37 cellular contexts compared by ENCODE assay signal in the genomic region with DNA sequence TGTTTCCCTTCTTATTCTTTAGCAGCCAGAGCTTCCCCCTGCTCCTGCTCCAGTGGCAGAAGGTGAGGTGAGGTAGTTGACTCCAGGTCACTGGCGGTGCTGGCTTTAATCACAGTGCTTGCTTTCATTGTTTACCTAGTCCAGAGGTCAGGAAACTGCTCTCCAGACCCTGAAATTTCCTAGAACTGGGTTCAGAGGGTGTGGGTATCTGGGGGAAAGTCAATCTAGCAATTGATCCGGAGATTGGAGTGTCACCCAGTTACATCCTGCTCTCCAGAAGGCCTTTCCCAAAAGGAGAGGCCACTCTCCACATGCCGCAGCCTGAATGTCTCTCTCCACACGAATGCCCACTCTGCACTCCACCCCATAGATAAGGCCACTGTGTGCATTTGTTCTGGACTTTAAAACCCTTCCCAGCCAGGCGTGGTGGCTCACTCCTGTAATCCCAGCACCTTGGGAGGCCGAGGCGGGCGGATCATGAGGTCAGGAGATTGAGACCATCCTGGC. TPM values are rescaled to one million over a fixed set of nuclear protein-coding genes. Genes with fewer than 3 reads are reported as not detected.
"Had no signal": no experiment of that assay in that cellular context is flagged by ENCODE, and none has a peak within 500 bp of the region (broad histone marks: within the 10 kb centered on the region; RNA-seq: fewer than 3 reads in every experiment).

No MANE protein-coding gene starts in this region.

- H2AFZ ChIP-seq: PC-9 had no signal

- H3K4me2 ChIP-seq: PC-9 had no signal

- DNase-seq: activated CD4-positive, alpha-beta T cell treated with anti-CD3 and anti-CD28 coated beads for 1 hour; activated CD4-positive, alpha-beta T cell treated with anti-CD3 and anti-CD28 coated beads for 48 hours; activated CD4-positive, alpha-beta T cell treated with anti-CD3 and anti-CD28 coated beads, Interleukin-2, amount 50 U/mL, for 4 hours; activated CD4-positive, CD25-positive, alpha-beta regulatory T cell; activated CD8-positive, alpha-beta T cell treated with anti-CD3 and anti-CD28 coated beads, Interleukin-2, amount 10 ng/mL, durations not matched to agents 7 days and 5 days; activated gamma-delta T cell treated with Interleukin-2 at 50 U/mL for 16 hours; activated naive CD4-positive, alpha-beta T cell treated with anti-CD3 and anti-CD28 coated beads for 36 hours; activated T-cell treated with anti-CD3 and anti-CD28 coated beads for 4 hours; activated T-cell treated with anti-CD3 and anti-CD28 coated beads, Interleukin-2, amount 50 U/mL, for 4 hours; adrenal gland; body of pancreas; Kasumi-1; KG1; MG63; NCI-H1048; NCI-H1105 treated with DMSO at 0.1 percent for 48 hours; NCI-H1436; NCI-H1694; NCI-H1930; NCI-H2081 treated with DMSO at 0.1 percent for 48 hours; NCI-H226; NCI-H446 treated with DMSO at 0.1 percent for 48 hours; NCI-H524 treated with DMSO at 0.1 percent for 48 hours; NCI-H748 treated with DMSO at 0.1 percent for 48 hours; NK-92 treated with Interleukin-12 subunit alpha and Interleukin-12 subunit beta, amount 100 ng/mL, for 24 hours; PC-9; Right ventricle myocardium superior; SW 1271; T-helper 1 cell; T-helper 2 cell; T-helper 9 cell had no signal

- H3K4me3 ChIP-seq: adrenal gland, body of pancreas, breast epithelium, MG63, PC-9 had no signal

- H3K9me3 ChIP-seq: adrenal gland, body of pancreas, breast epithelium, MG63 had no signal

- FAIRE-seq: astrocyte had no signal

- H3K27ac ChIP-seq: adrenal gland, body of pancreas, breast epithelium, PC-9, VCaP had no signal

- H3K27me3 ChIP-seq: adrenal gland, body of pancreas, breast epithelium, MG63 had no signal

- ATAC-seq: activated CD8-positive, alpha-beta T cell treated with anti-CD3 and anti-CD28 coated beads, Interleukin-2, amount 10 ng/mL, durations not matched to agents 7 days and 5 days; activated naive CD4-positive, alpha-beta T cell treated with anti-CD3 and anti-CD28 coated beads, Interleukin-2, amount 50 U/mL, for 72 hours; activated T-cell treated with anti-CD3 and anti-CD28 coated beads, Interleukin-2, amount 50 U/mL, for 4 hours; body of pancreas had no signal

- H3K36me3 ChIP-seq: adrenal gland, breast epithelium, MG63 had no signal

- H3K4me1 ChIP-seq: adrenal gland, breast epithelium had no signal

RNA-seq across cellular contexts. Expression of a gene that starts 2.1 kb away (rescaled TPM):
- total RNA-seq: activated CD8-positive, alpha-beta T cell treated with anti-CD3 and anti-CD28 coated beads, Interleukin-2, amount 10 ng/mL, durations not matched to agents 7 days and 5 days; activated naive CD4-positive, alpha-beta T cell treated with anti-CD3 and anti-CD28 coated beads for 36 hours; activated naive CD4-positive, alpha-beta T cell treated with anti-CD3 and anti-CD28 coated beads, Interleukin-2, amount 50 U/mL, for 72 hours; activated T-cell treated with anti-CD3 and anti-CD28 coated beads, Interleukin-2, amount 50 U/mL, for 4 hours; activated T-helper 1 cell treated with anti-CD3 and anti-CD28 coated beads, Interleukin-12 subunit alpha, Interleukin-12 subunit beta, Interleukin-2, Interleukin-4 antibody, amounts not matched to agents 30 ng/mL and 10 ng/mL and 1 ng/mL, durations not matched to agents 14 hours and 24 hours and 36 hours; astrocyte; body of pancreas; breast epithelium; cardiac septum; PC-9; Right ventricle myocardium superior had no signal
